8 cellular contexts compared by ENCODE assay signal in the genomic region with DNA sequence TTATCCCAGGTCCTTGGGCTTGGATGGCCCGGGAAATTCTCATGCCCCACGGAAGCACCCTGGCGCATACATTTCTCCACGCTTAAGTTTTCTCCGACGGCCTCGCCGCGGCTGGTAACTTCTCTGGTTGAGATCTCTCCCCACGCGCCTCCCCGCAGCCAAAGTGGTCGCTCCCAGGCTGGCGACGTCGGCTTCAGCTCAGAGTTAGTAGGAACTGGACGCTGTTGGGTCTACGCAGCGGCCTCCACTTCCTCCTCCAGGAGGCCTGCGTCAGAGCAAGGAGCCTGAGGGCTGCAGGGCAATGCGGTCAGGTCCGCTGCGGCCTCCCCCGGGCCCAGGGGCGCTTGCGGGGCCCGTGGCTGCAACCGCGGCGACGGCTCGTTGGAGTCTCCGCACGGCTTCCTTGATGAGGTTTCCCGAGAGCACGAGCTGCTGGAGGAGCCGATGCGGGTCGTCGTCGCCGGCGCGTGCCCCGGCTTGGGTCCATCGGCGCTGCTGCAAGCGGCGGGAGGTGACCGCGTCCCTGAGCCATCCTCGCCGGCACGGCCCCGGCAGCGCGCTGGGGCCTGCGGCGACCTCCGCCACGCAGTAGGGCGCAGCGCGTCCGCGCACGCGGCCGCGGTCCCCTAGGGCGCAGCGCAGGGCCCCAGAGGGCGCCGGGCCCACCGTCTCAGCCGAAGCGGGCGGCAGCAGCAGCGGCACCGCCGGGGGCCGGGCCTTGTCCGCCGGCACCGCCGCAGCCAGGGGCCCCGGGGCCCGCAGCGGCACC. TPM values are rescaled to one million over a fixed set of nuclear protein-coding genes. Genes with fewer than 3 reads are reported as not detected.
A peak's percentile ranks its signal among the peaks of the same experiment; 100 is the strongest.
DNase-seq lines count a peak whose midpoint lies in the region; ATAC-seq and TF ChIP-seq lines count a peak whose summit lies in the region.

No MANE protein-coding gene starts in this region.

- H2AFZ ChIP-seq in mammary epithelial cell (ENCODE audit: low read depth, low read length) = peak overlapping the region; percentile 88

- intact Hi-C loops in mammary epithelial cell (cut with micrococcal nuclease) = loop anchor here (1.0 to 5.0 kb wide), 5 partner anchors 15 to 296 kb away; a partner anchor contains a TSS

- BruUV-seq in mammary epithelial cell (replicated peaks; lab: Mats Ljungman, UMichigan) = no TSS peak

- H3K9me3 ChIP-seq in mammary epithelial cell (replicated peaks; ENCODE audit: insufficient read depth, low read length) = no peaks in the 10 kb centered on the region

- TF ChIP-seq CTCF in AG10803 (conservative IDR thresholded peaks at IDR 0.05; ENCODE audit: low read length) (no peak; the same call in 1 of the 2 replicates), mammary epithelial cell (conservative IDR thresholded peaks at IDR 0.05 in 1 of 2, IDR thresholded peaks at IDR 0.05 in 1 of 2; ENCODE audit: extremely low read depth in 1 of 2, insufficient read depth in 1 of 2, low read depth in 1 of 2, low read length in 2 of 2) (no peak)

- no peaks in the 10 kb centered on the region for H3K27me3 ChIP-seq in mammary epithelial cell (ENCODE audit: insufficient read depth, low read length)

- ATAC-seq in GM18909 (IDR thresholded peaks at IDR 0.05; ENCODE audit: poor library complexity, unreplicated experiment) (peak; percentile 26), HG03159 (IDR thresholded peaks at IDR 0.05; ENCODE audit: unreplicated experiment) (peak; percentile 20)

- H3K4me2 ChIP-seq in mammary epithelial cell (ENCODE audit: insufficient read depth, low read depth, low read length) = peak overlapping the region; percentile 93

- DNase-seq in AG10803 (ENCODE audit: low read depth) (peak; percentile 32), SKM-1 treated with dmso at 0.1 percent for 144 hours (lab: John Stamatoyannopoulos, UW; ENCODE audit: unreplicated experiment) (peak; percentile 65), mammary epithelial cell (peak; percentile 52), kidney tubule cell (ENCODE audit: low spot score) (peak; percentile 70), NCI-H2171 (lab: John Stamatoyannopoulos, UW) (no peak)
- DNase-seq in stimulated activated CD4-positive, alpha-beta T cell treated with anti-CD3 and anti-CD28 coated beads, Interleukin-4, amount 100 ng/mL, for 24 hours = peak; percentile 40

- no peaks in the 10 kb centered on the region for H4K20me1 ChIP-seq in mammary epithelial cell (ENCODE audit: insufficient read depth, low read length)

- in situ Hi-C loops in mammary epithelial cell (cut with MboI; ENCODE audit: low sequenced_read_pairs in 2 of 2) = no loop called here

- H3K4me3 ChIP-seq in AG10803 (ENCODE audit: low read length) = peak overlapping the region; percentile 73
- peak overlapping the region; percentile 40 to 82 (median 66) for H3K4me3 ChIP-seq in mammary epithelial cell (replicated peaks in 1 of 3; ENCODE audit: insufficient read depth in 1 of 3, low read depth in 2 of 3, low read length in 3 of 3)

- under 1% methylated on average over 28 of the region's 89 CpGs for WGBS in mammary epithelial cell (ENCODE audit: low coverage, missing lambda C conversion rate)

- H3K27ac ChIP-seq in mammary epithelial cell (ENCODE audit: insufficient read depth, low read depth, low read length) = peak overlapping the region; percentile 94

- H3K4me1 ChIP-seq in mammary epithelial cell (ENCODE audit: insufficient read depth, low read length) = peaks cover 20% of the 10 kb centered on the region

- H3K79me2 ChIP-seq in mammary epithelial cell (ENCODE audit: insufficient read depth, low read length) = peaks cover 31% of the 10 kb centered on the region

- peak overlapping the region; percentile 63 for H3K9ac ChIP-seq in mammary epithelial cell (ENCODE audit: insufficient read depth, low read length)

- dilution Hi-C loops in mammary epithelial cell (cut with HindIII; ENCODE audit: low sequenced_read_pairs) = no loop called here

- CTCF ChIA-PET in mammary epithelial cell (lab: Charles Lee; ENCODE audit: low non-redundant PET) = interaction anchor here (0.5 to 0.6 kb wide), 2 partner anchors 27 to 55 kb away, joined by 4 to 8 read pairs; no protein-coding TSS in a partner anchor

- H3K36me3 ChIP-seq in mammary epithelial cell (ENCODE audit: insufficient read depth, low read length) = no peaks in the 10 kb centered on the region

RNA-seq across cellular contexts. Expression of a gene that starts 0.7 kb away (rescaled TPM):
- 1 to 10 TPM; 5.0 to 5.3 TPM for total RNA-seq in mammary epithelial cell
- polyA plus RNA-seq in mammary epithelial cell = 4.0 TPM
- polyA minus RNA-seq in mammary epithelial cell = 11.9 TPM

RNA-seq across cellular contexts. Expression of a gene that starts 14.7 kb away (rescaled TPM):
- 1 to 10 TPM; 1.5 to 2.4 TPM for total RNA-seq in mammary epithelial cell
- polyA plus RNA-seq in mammary epithelial cell = 0.58 TPM
- polyA minus RNA-seq in mammary epithelial cell = not detected

RNA-seq across cellular contexts. Expression of a gene that starts 41.3 kb away (rescaled TPM):
- 10 to 100 TPM; 10.8 to 20.5 TPM for total RNA-seq in mammary epithelial cell
- polyA plus RNA-seq in mammary epithelial cell = 7.4 TPM
- polyA minus RNA-seq in mammary epithelial cell = 11.0 TPM
